Comparison of ENCODE assay signal across 1 cellular context in the genomic region with DNA sequence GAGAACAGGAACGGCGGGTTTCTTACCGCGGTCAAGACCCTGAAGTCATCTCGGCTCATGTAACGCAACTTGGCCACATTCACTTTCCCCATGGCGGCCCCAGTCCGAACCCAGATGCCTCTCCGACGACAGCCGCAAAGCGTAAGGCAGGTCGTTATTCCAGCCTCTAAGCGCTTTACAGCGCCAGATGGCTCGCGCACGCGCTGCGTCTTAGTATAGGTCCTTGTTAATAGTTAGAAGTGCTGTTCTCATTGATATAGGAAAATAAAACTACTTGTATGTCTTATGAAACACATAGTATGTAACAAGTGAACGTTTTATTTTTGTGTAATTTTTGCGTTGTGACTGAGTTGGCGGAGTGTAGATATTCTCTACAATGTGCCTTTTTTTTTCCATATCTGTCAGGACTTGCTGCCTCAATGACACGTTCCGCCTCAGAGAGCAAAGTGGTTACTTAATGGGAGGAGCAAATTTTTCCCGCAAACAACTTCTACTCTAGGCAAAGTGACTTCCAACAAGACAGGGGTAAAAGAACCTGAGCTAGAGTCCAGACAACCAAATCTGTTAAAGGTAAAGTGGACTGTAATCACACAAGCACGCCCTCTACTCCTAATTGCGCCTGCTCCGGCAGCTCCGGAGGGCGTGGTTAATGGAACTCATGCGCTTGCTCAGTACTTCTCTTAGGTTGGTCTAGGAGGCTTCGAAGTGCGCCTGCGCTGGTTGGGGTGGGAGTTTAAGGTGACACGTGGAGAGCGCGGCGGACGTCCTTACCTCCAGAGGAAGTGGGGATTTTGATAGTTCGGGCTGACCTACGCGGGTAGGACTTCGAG.
TF ChIP-seq lines count a peak whose summit lies in the region.

A gene (minus strand): TSS at position 148 of the 830 bp plus-strand sequence. CDS start 56 bp downstream, at position 92.

TF ChIP-seq in HCT116, 20 proteins besides CTCF, POLR2A, EP300 and RAD21 (continued from another document):
- TF ChIP-seq, protein P1, sequence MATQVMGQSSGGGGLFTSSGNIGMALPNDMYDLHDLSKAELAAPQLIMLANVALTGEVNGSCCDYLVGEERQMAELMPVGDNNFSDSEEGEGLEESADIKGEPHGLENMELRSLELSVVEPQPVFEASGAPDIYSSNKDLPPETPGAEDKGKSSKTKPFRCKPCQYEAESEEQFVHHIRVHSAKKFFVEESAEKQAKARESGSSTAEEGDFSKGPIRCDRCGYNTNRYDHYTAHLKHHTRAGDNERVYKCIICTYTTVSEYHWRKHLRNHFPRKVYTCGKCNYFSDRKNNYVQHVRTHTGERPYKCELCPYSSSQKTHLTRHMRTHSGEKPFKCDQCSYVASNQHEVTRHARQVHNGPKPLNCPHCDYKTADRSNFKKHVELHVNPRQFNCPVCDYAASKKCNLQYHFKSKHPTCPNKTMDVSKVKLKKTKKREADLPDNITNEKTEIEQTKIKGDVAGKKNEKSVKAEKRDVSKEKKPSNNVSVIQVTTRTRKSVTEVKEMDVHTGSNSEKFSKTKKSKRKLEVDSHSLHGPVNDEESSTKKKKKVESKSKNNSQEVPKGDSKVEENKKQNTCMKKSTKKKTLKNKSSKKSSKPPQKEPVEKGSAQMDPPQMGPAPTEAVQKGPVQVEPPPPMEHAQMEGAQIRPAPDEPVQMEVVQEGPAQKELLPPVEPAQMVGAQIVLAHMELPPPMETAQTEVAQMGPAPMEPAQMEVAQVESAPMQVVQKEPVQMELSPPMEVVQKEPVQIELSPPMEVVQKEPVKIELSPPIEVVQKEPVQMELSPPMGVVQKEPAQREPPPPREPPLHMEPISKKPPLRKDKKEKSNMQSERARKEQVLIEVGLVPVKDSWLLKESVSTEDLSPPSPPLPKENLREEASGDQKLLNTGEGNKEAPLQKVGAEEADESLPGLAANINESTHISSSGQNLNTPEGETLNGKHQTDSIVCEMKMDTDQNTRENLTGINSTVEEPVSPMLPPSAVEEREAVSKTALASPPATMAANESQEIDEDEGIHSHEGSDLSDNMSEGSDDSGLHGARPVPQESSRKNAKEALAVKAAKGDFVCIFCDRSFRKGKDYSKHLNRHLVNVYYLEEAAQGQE (IDR thresholded peaks at IDR 0.05; ENCODE audit: low read depth), result no peak
- TF ChIP-seq CEBPB (IDR thresholded peaks at IDR 0.05; ENCODE audit: low read depth) (no peak), CBX3 (IDR thresholded peaks at IDR 0.05; ENCODE audit: low read depth) (peak; percentile 93; the same call in 1 of the 2 replicates), TCF7L2 (IDR thresholded peaks at IDR 0.05; ENCODE audit: borderline replicate concordance, extremely low read depth, insufficient read depth, insufficient read length) (peak; percentile 47), SRF (IDR thresholded peaks at IDR 0.05; ENCODE audit: low read depth) (no peak), ELF1 (IDR thresholded peaks at IDR 0.05; ENCODE audit: borderline replicate concordance, low read depth) (no peak)
- TF ChIP-seq, protein P2, sequence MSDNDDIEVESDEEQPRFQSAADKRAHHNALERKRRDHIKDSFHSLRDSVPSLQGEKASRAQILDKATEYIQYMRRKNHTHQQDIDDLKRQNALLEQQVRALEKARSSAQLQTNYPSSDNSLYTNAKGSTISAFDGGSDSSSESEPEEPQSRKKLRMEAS (IDR thresholded peaks at IDR 0.05), result peak; percentile 99
